In the genomic region with DNA sequence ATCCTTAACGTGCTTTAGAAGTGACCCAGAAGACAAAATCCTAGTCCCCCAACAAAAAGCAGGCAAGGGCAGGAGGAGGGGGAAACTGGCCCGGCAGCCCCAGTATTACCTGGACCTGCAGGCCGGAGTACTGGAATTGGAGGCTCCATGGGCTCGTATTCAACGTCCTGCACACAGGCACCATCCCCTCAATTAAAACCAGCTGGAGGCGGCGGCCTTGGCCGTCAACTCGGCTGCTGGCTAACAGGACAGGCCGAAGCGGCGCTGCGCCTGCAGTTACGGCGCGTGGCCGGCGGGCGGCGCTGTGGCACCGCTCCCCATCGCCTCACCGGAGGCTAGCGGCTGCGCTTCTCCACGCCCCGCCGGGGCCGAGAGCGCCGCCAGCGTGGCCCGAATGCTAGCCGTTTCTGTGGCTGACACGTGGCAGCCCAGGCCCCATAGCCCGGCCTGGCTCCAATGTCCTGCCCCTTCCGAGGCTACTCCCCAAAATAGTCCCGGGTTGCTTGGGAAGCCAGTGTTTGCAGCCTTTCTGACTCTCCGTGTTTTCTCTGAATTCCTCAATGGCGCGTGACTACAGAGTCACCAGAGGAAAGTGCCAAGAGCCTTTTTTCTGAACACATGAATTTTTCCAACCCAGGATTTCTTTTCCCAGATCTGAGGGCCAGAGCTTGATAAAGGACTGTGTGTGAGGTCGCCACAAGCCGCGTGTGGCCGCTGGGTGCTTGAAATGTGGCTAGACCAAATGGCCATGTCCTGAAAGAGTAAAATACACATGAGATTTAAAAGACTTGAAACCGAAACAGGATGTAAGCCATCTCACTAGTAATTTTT, we compare ENCODE assay signal across 8 cellular contexts.
DNase-seq lines count a peak whose midpoint lies in the region; ATAC-seq and TF ChIP-seq lines count a peak whose summit lies in the region.

No MANE protein-coding gene starts in this region.

- intact Hi-C loops in left colon (cut with DNase I, micrococcal nuclease) = loop anchor here in 1 of 2 donors (2.0 to 5.0 kb wide), 2 partner anchors 169 to 252 kb away; no protein-coding TSS in a partner anchor

- TF ChIP-seq CTCF in AG09319 (IDR thresholded peaks at IDR 0.05; ENCODE audit: low read depth, low read length) (peak; percentile 76), choroid plexus epithelial cell (conservative IDR thresholded peaks at IDR 0.05; ENCODE audit: low read depth, low read length) (peak; percentile 72)

- ATAC-seq in GM18907 (IDR thresholded peaks at IDR 0.05; ENCODE audit: unreplicated experiment) = peak; percentile 90
- ATAC-seq in HG03139 (IDR thresholded peaks at IDR 0.05; ENCODE audit: unreplicated experiment) = peak; percentile 85
- ATAC-seq in left colon = peak; percentile 99

- peak overlapping the region; percentile 61 for H3K4me3 ChIP-seq in choroid plexus epithelial cell (ENCODE audit: low read depth, low read length)

- DNase-seq in AG09319 (ENCODE audit: extremely low read depth, low read depth) (peak; percentile 91), NCI-H345 treated with DMSO at 0.1 percent for 48 hours (lab: John Stamatoyannopoulos, UW; ENCODE audit: unreplicated experiment) (peak; percentile 65), choroid plexus epithelial cell (ENCODE audit: low read depth) (peak; percentile 97), left colon (peak; percentile 83 to 86)
- DNase-seq in activated CD4-positive, alpha-beta T cell treated with anti-CD3 and anti-CD28 coated beads for 1 hour = peak; percentile 62
- peak; percentile 56 to 70 for DNase-seq in stimulated activated CD4-positive, alpha-beta T cell treated with anti-CD3 and anti-CD28 coated beads, Interleukin-1b, Interleukin-23, amount 100 ng/mL, for 4 hours (ENCODE audit: low read depth in 2 of 2)

Comparison
In these comparisons a context has a peak if more than half of its experiments do, and no peak if none do; other contexts are left out.
1. Peak in every context shown above with its lines: DNase-seq, ATAC-seq and H3K4me3 ChIP-seq.